8 cellular contexts compared by ENCODE assay signal in the genomic region with DNA sequence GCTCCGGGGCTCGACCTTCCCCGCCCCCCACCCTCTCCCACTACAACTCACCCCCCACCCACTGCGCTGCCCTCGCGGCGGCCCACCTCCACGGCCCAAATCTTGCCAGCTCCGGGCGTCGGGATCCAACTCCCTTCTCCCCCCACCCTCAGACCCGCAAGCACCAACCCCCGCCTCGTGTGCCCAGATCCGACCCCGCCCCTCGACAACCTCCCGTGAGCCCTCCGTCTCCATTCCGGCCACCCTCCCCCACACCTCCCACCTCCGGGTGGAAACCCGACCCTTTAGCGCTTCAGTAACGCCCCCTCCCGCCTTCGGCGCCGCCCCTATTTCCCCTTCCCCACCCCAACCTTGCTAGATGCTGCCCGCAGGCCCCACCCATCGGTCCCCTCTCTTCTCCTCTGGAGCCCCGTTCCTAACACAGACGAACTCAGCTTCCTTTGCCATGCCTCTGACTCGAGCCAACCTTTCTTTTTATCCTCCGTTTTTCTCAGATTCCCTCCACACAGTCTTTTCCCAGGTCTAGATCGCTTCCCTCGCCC. TPM values are rescaled to one million over a fixed set of nuclear protein-coding genes. Genes with fewer than 3 reads are reported as not detected.
DNase-seq lines count a peak whose midpoint lies in the region; ATAC-seq and TF ChIP-seq lines count a peak whose summit lies in the region.

No MANE protein-coding gene starts in this region.

- CTCF ChIA-PET in OCI-LY7 (lab: Charles Lee; ENCODE audit: unreplicated experiment) = no interaction called here

- H3K4me2 ChIP-seq in OCI-LY7 (ENCODE audit: low read length) = peak overlapping the region; percentile 91

- peaks cover 12% of the 10 kb centered on the region for H3K4me1 ChIP-seq in HUES6 (ENCODE audit: control insufficient read depth, insufficient read depth, low read length)
- peaks cover 22% of the 10 kb centered on the region for H3K4me1 ChIP-seq in OCI-LY7 (ENCODE audit: insufficient read depth, low read length, poor library complexity, severe bottlenecking)
- H3K4me1 ChIP-seq in esophagus squamous epithelium = peaks cover 18 to 58% (median 36%) of the 10 kb centered on the region in 3 donors

- WGBS in esophagus squamous epithelium, 2 donors = 3% methylated on average over 13 of the region's 36 CpGs

- ATAC-seq in GM21367 (IDR thresholded peaks at IDR 0.05; ENCODE audit: unreplicated experiment) (peak; percentile 26), naive B cell (ENCODE audit: low read depth in 2 of 2) (peak; percentile 42 to 44)
- ATAC-seq in stimulated activated effector memory CD8-positive, alpha-beta T cell treated with anti-CD3 and anti-CD28 coated beads, Interleukin-12 subunit alpha, Interleukin-12 subunit beta, amount 100 ng/mL, for 72 hours = peak; percentile 70

- H3K4me3 ChIP-seq in HUES6 (ENCODE audit: low read depth, low read length) = peak overlapping the region; percentile 61
- peak overlapping the region; percentile 99 for H3K4me3 ChIP-seq in OCI-LY7 (ENCODE audit: low read depth, low read length, poor library complexity, severe bottlenecking)
- H3K4me3 ChIP-seq in esophagus squamous epithelium = peak overlapping the region; percentile 93 to 98 (median 97)

- H3K4me3 Mint-ChIP-seq in naive B cell = peak overlapping the region; percentile 86 to 98 (median 94)
- peak overlapping the region; percentile 95 for H3K4me3 Mint-ChIP-seq in stimulated activated effector memory CD8-positive, alpha-beta T cell treated with anti-CD3 and anti-CD28 coated beads, Interleukin-12 subunit alpha, Interleukin-12 subunit beta, amount 100 ng/mL, for 72 hours

- no peak for TF ChIP-seq POLR2A in esophagus squamous epithelium (IDR thresholded peaks at IDR 0.05)

- H3K9me2 ChIP-seq in OCI-LY7 (ENCODE audit: insufficient read depth, low read length) = no peaks in the 10 kb centered on the region

- intact Hi-C loops in OCI-LY7 (cut with micrococcal nuclease; ENCODE audit: unreplicated experiment) = loop anchor here (1.0 to 2.0 kb wide), 2 partner anchors 17 to 90 kb away; a partner anchor contains a TSS
- intact Hi-C loops in esophagus squamous epithelium (cut with DNase I) = no loop called here

- DNase-seq in CD1c-positive myeloid dendritic cell (ENCODE audit: extremely low spot score) = peak; percentile 68
- DNase-seq in OCI-LY7 (ENCODE audit: low spot score) = peak; percentile 92
- peak; percentile 95 for DNase-seq in activated T-cell treated with anti-CD3 and anti-CD28 coated beads, Interleukin-2, amount 50 U/mL, for 48 hours
- DNase-seq in esophagus squamous epithelium (lab: John Stamatoyannopoulos, UW) = no peak
- peak; percentile 74 for DNase-seq in naive B cell
- peak; percentile 61 to 94 for DNase-seq in stimulated activated effector memory CD8-positive, alpha-beta T cell treated with anti-CD3 and anti-CD28 coated beads, Interleukin-12 subunit alpha, Interleukin-12 subunit beta, amount 100 ng/mL, for 72 hours (ENCODE audit: low spot score in 2 of 2)

- H3K27ac ChIP-seq in HUES6 (ENCODE audit: low read depth, low read length) (peak overlapping the region; percentile 90; the same call in 1 of the 2 replicates), OCI-LY7 (ENCODE audit: low read depth, low read length, poor library complexity, severe bottlenecking) (peak overlapping the region; percentile 76), esophagus squamous epithelium (peak overlapping the region; percentile 91 to 97 (median 96))

- H2AFZ ChIP-seq in OCI-LY7 (ENCODE audit: low read length) = no peak overlapping the region

- no peaks in the 10 kb centered on the region for H3K27me3 Mint-ChIP-seq in naive B cell

- TF ChIP-seq CTCF in OCI-LY7 (conservative IDR thresholded peaks at IDR 0.05; ENCODE audit: low read length) = no peak
- no peak for TF ChIP-seq CTCF in esophagus squamous epithelium (IDR thresholded peaks at IDR 0.05)

- no peaks in the 10 kb centered on the region for H3K9me3 ChIP-seq in HUES6 (ENCODE audit: control insufficient read depth, insufficient read depth, low read depth, low read length)
- H3K9me3 ChIP-seq in OCI-LY7 (ENCODE audit: low read length) = no peaks in the 10 kb centered on the region
- H3K9me3 ChIP-seq in esophagus squamous epithelium = no peaks in the 10 kb centered on the region

- no peaks in the 10 kb centered on the region for H3K27me3 ChIP-seq in HUES6 (ENCODE audit: control insufficient read depth, insufficient read depth, low read length)
- no peaks in the 10 kb centered on the region for H3K27me3 ChIP-seq in esophagus squamous epithelium

- BruUV-seq in OCI-LY7 (replicated peaks; lab: Mats Ljungman, UMichigan) = no TSS peak

- H3K79me2 ChIP-seq in OCI-LY7 (ENCODE audit: insufficient read depth, low read depth, low read length) = peaks cover 60% of the 10 kb centered on the region

- peak overlapping the region; percentile 84 for H3K9ac ChIP-seq in HUES6 (ENCODE audit: low read length)

- H3K9me3 Mint-ChIP-seq in naive B cell = no peaks in the 10 kb centered on the region
- no peaks in the 10 kb centered on the region for H3K9me3 Mint-ChIP-seq in stimulated activated effector memory CD8-positive, alpha-beta T cell treated with anti-CD3 and anti-CD28 coated beads, Interleukin-12 subunit alpha, Interleukin-12 subunit beta, amount 100 ng/mL, for 72 hours

- H3K36me3 Mint-ChIP-seq in naive B cell = peaks cover 4 to 15% of the 10 kb centered on the region in 2 donors
- H3K36me3 Mint-ChIP-seq in stimulated activated effector memory CD8-positive, alpha-beta T cell treated with anti-CD3 and anti-CD28 coated beads, Interleukin-12 subunit alpha, Interleukin-12 subunit beta, amount 100 ng/mL, for 72 hours = peaks cover 62% of the 10 kb centered on the region

- H3K4me1 Mint-ChIP-seq in naive B cell = peaks cover 44 to 60% (median 54%) of the 10 kb centered on the region in 3 donors
- H3K4me1 Mint-ChIP-seq in stimulated activated effector memory CD8-positive, alpha-beta T cell treated with anti-CD3 and anti-CD28 coated beads, Interleukin-12 subunit alpha, Interleukin-12 subunit beta, amount 100 ng/mL, for 72 hours = peaks cover 54% of the 10 kb centered on the region

- H3K27ac Mint-ChIP-seq in naive B cell = peak overlapping the region in 5 of 6 donors; percentile 87 to 98 (median 95)
- peak overlapping the region; percentile 95 for H3K27ac Mint-ChIP-seq in stimulated activated effector memory CD8-positive, alpha-beta T cell treated with anti-CD3 and anti-CD28 coated beads, Interleukin-12 subunit alpha, Interleukin-12 subunit beta, amount 100 ng/mL, for 72 hours

- POLR2A ChIA-PET in OCI-LY7 (lab: Charles Lee) = interaction anchor here (0.7 to 0.8 kb wide), 2 partner anchors 9 to 16 kb away, joined by 3 read pairs; a partner anchor contains a TSS

- H4K20me1 ChIP-seq in OCI-LY7 (ENCODE audit: insufficient read depth, low read length) = peaks cover 30% of the 10 kb centered on the region

- H3K36me3 ChIP-seq in HUES6 (ENCODE audit: control insufficient read depth, insufficient read depth, low read length) (peaks cover 44% of the 10 kb centered on the region), OCI-LY7 (ENCODE audit: insufficient read depth, low read length) (peaks cover 43% of the 10 kb centered on the region), esophagus squamous epithelium (peaks cover 0 to 34% (median 0%) of the 10 kb centered on the region in 3 donors)

RNA-seq across cellular contexts. Expression of a gene that starts 0.7 kb away (rescaled TPM):
- total RNA-seq in OCI-LY7 (2014; rRNA removed; shearing (Covaris generic)) = 44.7 and 52.3 TPM in 2 replicates
- total RNA-seq in OCI-LY7 (2022) = 81.1 and 81.2 TPM in 2 replicates
- 10 to 100 TPM; 45.3 to 57.6 (median 53.3) TPM for total RNA-seq in esophagus squamous epithelium
- 10 to 100 TPM; 75.2 to 89.3 (median 76.9) TPM for polyA plus RNA-seq in naive B cell (ENCODE audit: low read depth in 6 of 6)

RNA-seq across cellular contexts. Expression of a gene that starts 16.3 kb away (rescaled TPM):
- 97.4 and 120 TPM in 2 replicates for total RNA-seq in OCI-LY7 (2014; rRNA removed; shearing (Covaris generic))
- total RNA-seq in OCI-LY7 (2022) (96.4 and 135 TPM in 2 replicates), esophagus squamous epithelium (100 to 1,000 TPM; 111 to 210 (median 162) TPM)
- 100 to 1,000 TPM; 170 to 239 (median 193) TPM for polyA plus RNA-seq in naive B cell (ENCODE audit: low read depth in 6 of 6)

RNA-seq across cellular contexts. Expression of a gene that starts 35.7 kb away (rescaled TPM):
- 45.8 and 57.2 TPM in 2 replicates for total RNA-seq in OCI-LY7 (2014; rRNA removed; shearing (Covaris generic))
- total RNA-seq in OCI-LY7 (2022) (73.3 and 92.2 TPM in 2 replicates), esophagus squamous epithelium (10 to 100 TPM; 39.0 to 64.7 (median 60.4) TPM)
- 100 to 1,000 TPM in 4 of 6 donors, 10 to 100 TPM in 2; 92.4 to 140 (median 108) TPM for polyA plus RNA-seq in naive B cell (ENCODE audit: low read depth in 6 of 6)

RNA-seq across cellular contexts. Expression of a gene that starts 59.5 kb away (rescaled TPM):
- total RNA-seq in OCI-LY7 (2014; rRNA removed; shearing (Covaris generic)) = not detected in 2 replicates
- not detected in 2 replicates for total RNA-seq in OCI-LY7 (2022)
- total RNA-seq in esophagus squamous epithelium = not detected
- not detected for polyA plus RNA-seq in naive B cell (ENCODE audit: low read depth in 6 of 6)
